10 cellular contexts compared by ENCODE assay signal in the genomic region with DNA sequence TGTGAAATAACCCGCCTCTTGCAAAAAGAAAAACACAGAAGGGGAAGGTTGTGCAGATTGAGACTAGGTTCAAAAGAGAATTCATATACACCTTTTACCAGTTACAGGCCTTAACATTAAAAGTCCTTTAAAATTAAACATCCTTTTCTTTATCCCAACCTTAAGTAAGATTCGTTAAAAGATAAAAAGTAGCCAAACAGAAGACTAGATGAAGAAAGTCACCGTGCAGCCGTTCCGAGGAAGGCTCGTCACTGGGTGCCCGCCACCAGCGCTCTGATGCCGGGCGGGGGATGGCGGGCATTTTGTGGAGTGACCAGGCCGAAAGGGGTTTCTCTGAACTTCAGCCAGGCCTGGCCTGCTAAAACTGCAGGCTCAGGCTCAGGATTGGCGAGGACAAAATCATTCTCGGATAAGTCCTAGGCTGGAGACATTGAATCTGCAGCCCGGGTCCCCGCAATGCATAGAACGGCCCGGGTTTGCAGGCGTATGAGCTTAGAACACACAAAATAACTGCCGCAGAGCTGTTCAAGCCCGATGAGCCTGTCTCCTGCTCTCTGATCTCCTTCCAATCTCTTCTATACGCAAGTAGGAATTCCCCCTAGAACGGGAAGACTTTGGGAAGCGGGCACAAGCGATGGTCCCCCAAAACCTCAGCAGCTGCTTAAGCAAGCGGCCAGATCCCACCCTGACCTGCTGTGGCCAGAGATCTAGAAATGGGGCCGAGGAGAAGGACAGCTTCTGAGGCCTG. TPM values are rescaled to one million over a fixed set of nuclear protein-coding genes. Genes with fewer than 3 reads are reported as not detected.
DNase-seq lines count a peak whose midpoint lies in the region; ATAC-seq and TF ChIP-seq lines count a peak whose summit lies in the region.
"Had no signal": no experiment of that assay in that cellular context is flagged by ENCODE, and none has a peak within 500 bp of the region (broad histone marks: within the 10 kb centered on the region; RNA-seq: fewer than 3 reads in every experiment).

No MANE protein-coding gene starts in this region.

- H2AFZ ChIP-seq in neural cell (ENCODE audit: low read depth, low read length): no peak overlapping the region

- H3K4me3 ChIP-seq in HFF-Myc (replicated peaks; ENCODE audit: low read depth, low read length): peak overlapping the region; percentile 88
- peak overlapping the region; percentile 50 for H3K4me3 ChIP-seq in neural cell (ENCODE audit: low read length)

- H3K9me2 ChIP-seq in neural cell (ENCODE audit: insufficient read depth, low read length): no peaks in the 10 kb centered on the region

- no peaks in the 10 kb centered on the region for H3K9me3 ChIP-seq in neural cell (ENCODE audit: low read length)

- no peak overlapping the region for H3K4me2 ChIP-seq in neural cell (ENCODE audit: low read length)

- peak; percentile 59 for DNase-seq in Daoy (ENCODE audit: low read depth)
- no peak for DNase-seq in HFF-Myc (ENCODE audit: extremely low read depth, low read depth)
- DNase-seq in epidermal melanocyte (ENCODE audit: insufficient read length, low spot score): peak; percentile 14
- no peak for DNase-seq in posterior vena cava (ENCODE audit: low spot score)
- DNase-seq in NK-92 (lab: John Stamatoyannopoulos, UW; ENCODE audit: unreplicated experiment): no peak
- DNase-seq: effector memory CD4-positive, alpha-beta T cell had no signal

- H4K20me1 ChIP-seq in neural cell (ENCODE audit: insufficient read depth): no peaks in the 10 kb centered on the region

- peaks cover 100% of the 10 kb centered on the region for H3K27me3 ChIP-seq in neural cell (ENCODE audit: insufficient read depth, low read depth, low read length)

- intact Hi-C loops in posterior vena cava (cut with DNase I): no loop called here

- no peak for TF ChIP-seq CTCF in HFF-Myc (IDR thresholded peaks at IDR 0.05; ENCODE audit: low read depth, low read length, missing control alignments)
- no peak for TF ChIP-seq CTCF in neural cell (IDR thresholded peaks at IDR 0.05; ENCODE audit: poor library complexity, severe bottlenecking)

- no peaks in the 10 kb centered on the region for H3K36me3 ChIP-seq in neural cell (ENCODE audit: insufficient read depth, low read length)

- H3K27ac ChIP-seq in neural cell (ENCODE audit: low read length): no peak overlapping the region

- no peaks in the 10 kb centered on the region for H3K79me2 ChIP-seq in neural cell (replicated peaks; ENCODE audit: insufficient read depth, low read length)

- no peaks in the 10 kb centered on the region for H3F3A ChIP-seq in neural cell (ENCODE audit: insufficient read depth, low read length, poor library complexity, severe bottlenecking)

- TF ChIP-seq RAD21 in neural cell (conservative IDR thresholded peaks at IDR 0.05): no peak

- no peak overlapping the region for H3K9ac ChIP-seq in neural cell (ENCODE audit: low read length)

- ATAC-seq in GM21576 (IDR thresholded peaks at IDR 0.05; ENCODE audit: unreplicated experiment): no peak
- ATAC-seq in GM21381 (IDR thresholded peaks at IDR 0.05; ENCODE audit: unreplicated experiment): no peak

- no peak for TF ChIP-seq EP300 in neural cell (conservative IDR thresholded peaks at IDR 0.05; ENCODE audit: poor library complexity, severe bottlenecking)

TF ChIP-seq in neural cell, 6 proteins besides CTCF, POLR2A, EP300 and RAD21:
- TF ChIP-seq, protein P1, sequence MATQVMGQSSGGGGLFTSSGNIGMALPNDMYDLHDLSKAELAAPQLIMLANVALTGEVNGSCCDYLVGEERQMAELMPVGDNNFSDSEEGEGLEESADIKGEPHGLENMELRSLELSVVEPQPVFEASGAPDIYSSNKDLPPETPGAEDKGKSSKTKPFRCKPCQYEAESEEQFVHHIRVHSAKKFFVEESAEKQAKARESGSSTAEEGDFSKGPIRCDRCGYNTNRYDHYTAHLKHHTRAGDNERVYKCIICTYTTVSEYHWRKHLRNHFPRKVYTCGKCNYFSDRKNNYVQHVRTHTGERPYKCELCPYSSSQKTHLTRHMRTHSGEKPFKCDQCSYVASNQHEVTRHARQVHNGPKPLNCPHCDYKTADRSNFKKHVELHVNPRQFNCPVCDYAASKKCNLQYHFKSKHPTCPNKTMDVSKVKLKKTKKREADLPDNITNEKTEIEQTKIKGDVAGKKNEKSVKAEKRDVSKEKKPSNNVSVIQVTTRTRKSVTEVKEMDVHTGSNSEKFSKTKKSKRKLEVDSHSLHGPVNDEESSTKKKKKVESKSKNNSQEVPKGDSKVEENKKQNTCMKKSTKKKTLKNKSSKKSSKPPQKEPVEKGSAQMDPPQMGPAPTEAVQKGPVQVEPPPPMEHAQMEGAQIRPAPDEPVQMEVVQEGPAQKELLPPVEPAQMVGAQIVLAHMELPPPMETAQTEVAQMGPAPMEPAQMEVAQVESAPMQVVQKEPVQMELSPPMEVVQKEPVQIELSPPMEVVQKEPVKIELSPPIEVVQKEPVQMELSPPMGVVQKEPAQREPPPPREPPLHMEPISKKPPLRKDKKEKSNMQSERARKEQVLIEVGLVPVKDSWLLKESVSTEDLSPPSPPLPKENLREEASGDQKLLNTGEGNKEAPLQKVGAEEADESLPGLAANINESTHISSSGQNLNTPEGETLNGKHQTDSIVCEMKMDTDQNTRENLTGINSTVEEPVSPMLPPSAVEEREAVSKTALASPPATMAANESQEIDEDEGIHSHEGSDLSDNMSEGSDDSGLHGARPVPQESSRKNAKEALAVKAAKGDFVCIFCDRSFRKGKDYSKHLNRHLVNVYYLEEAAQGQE (IDR thresholded peaks at IDR 0.05; ENCODE audit: borderline replicate concordance): no peak
- TF ChIP-seq EZH2 (IDR thresholded peaks at IDR 0.05; ENCODE audit: borderline replicate concordance, insufficient read depth, low read length, poor library complexity, severe bottlenecking) (no peak), POLR2AphosphoS5 (IDR thresholded peaks at IDR 0.05) (no peak), SMC3 (conservative IDR thresholded peaks at IDR 0.05; ENCODE audit: poor library complexity) (no peak), TAF1 (IDR thresholded peaks at IDR 0.05; ENCODE audit: low read depth) (no peak), MXI1 (conservative IDR thresholded peaks at IDR 0.05; ENCODE audit: poor library complexity, severe bottlenecking) (no peak)
TF ChIP-seq in neural cell: peak in this region for 0.

RNA-seq across cellular contexts. Expression of gene TBX5, which starts 1.3 kb away (rescaled TPM):
- 2.9 and 4.5 TPM in 2 replicates for total RNA-seq in Daoy (2014; rRNA removed; shearing (Covaris generic))
- polyA plus RNA-seq in neural cell: not detected in 2 replicates
- polyA minus RNA-seq in neural cell: not detected in 2 replicates
- total RNA-seq in posterior vena cava: not detected
- total RNA-seq: LHCN-M2 had no signal

Comparison
In these comparisons a context has a peak if more than half of its experiments do, and no peak if none do; other contexts are left out.
1. DNase-seq: peak in Daoy (single experiment) and epidermal melanocyte (single experiment); none in HFF-Myc (single experiment), posterior vena cava (single experiment) and NK-92 (single experiment).